12 cellular contexts compared by ENCODE assay signal in the genomic region with DNA sequence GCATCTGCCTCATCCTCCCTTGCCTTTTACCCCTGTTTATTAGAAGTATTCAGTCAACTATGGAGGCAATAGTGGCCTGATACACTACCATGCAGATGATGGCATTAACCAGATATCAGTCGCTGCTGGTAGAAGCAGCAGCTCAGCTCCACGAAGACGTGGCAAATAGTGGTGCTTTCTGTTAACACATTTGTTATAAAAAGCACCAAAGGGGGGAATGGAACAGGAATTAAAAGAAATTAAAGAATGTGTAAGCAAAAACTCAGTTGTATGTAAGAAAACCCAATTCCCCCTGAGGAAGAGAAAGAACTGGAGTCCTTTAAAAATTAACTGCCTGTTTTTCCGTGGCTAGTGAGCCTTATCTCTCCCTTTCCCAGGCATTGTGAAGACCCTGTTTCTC. TPM values are rescaled to one million over a fixed set of nuclear protein-coding genes. Genes with fewer than 3 reads are reported as not detected.
DNase-seq lines count a peak whose midpoint lies in the region; ATAC-seq and TF ChIP-seq lines count a peak whose summit lies in the region.
"Not testable (repeated sequence)": the region's sequence is repeated elsewhere in the genome, so short reads cannot be mapped to it uniquely, and the experiment has no call there.
"Had no signal": no experiment of that assay in that cellular context is flagged by ENCODE, and none has a peak within 500 bp of the region (broad histone marks: within the 10 kb centered on the region; RNA-seq: fewer than 3 reads in every experiment).

No MANE protein-coding gene starts in this region.

- not testable (repeated sequence) for H3F3A ChIP-seq in GM23338 (replicated peaks; ENCODE audit: low read depth)

- peaks cover 49% of the 10 kb centered on the region for H3K4me1 ChIP-seq in GM23338 (ENCODE audit: insufficient read depth)
- H3K4me1 ChIP-seq in rectal smooth muscle tissue (ENCODE audit: control insufficient read depth, insufficient read depth, low read length) = not testable (repeated sequence)

- H3K9me3 Mint-ChIP-seq in GM23338 = peaks cover 14% of the 10 kb centered on the region
- not testable (repeated sequence) for H3K9me3 Mint-ChIP-seq in WTC11; activated naive CD8-positive, alpha-beta T cell treated with anti-CD3 and anti-CD28 coated beads, Interleukin-2, amount 50 U/mL, for 24 hours; effector memory CD8-positive, alpha-beta T cell; natural killer cell

- not testable (repeated sequence) for H3K9me2 ChIP-seq in GM23338 (ENCODE audit: insufficient read depth)

- not testable (repeated sequence) for H3K4me3 ChIP-seq in GM23338; rectal smooth muscle tissue (ENCODE audit: low read length)

- not testable (repeated sequence) for H3K79me2 ChIP-seq in GM23338 (replicated peaks; ENCODE audit: insufficient read depth)

- CTCF ChIA-PET in WTC11 (lab: Charles Lee) = interaction anchor here (0.5 to 1.5 kb wide), 2 partner anchors 195 to 210 kb away, joined by 3 to 5 read pairs; no protein-coding TSS in a partner anchor

- not testable (repeated sequence) for ATAC-seq in GM23338; WTC11; activated naive CD8-positive, alpha-beta T cell treated with anti-CD3 and anti-CD28 coated beads, Interleukin-2, amount 50 U/mL, for 24 hours; effector memory CD8-positive, alpha-beta T cell (replicated peaks); natural killer cell

- not testable (repeated sequence) for H3K36me3 Mint-ChIP-seq in GM23338 (ENCODE audit: low read depth); WTC11
- peaks cover 53% of the 10 kb centered on the region for H3K36me3 Mint-ChIP-seq in activated naive CD8-positive, alpha-beta T cell treated with anti-CD3 and anti-CD28 coated beads, Interleukin-2, amount 50 U/mL, for 24 hours (ENCODE audit: low read depth)
- H3K36me3 Mint-ChIP-seq in effector memory CD8-positive, alpha-beta T cell (ENCODE audit: insufficient read depth) = peaks cover 51% of the 10 kb centered on the region
- peaks cover 46% of the 10 kb centered on the region for H3K36me3 Mint-ChIP-seq in natural killer cell

- H3K36me3 ChIP-seq in GM23338 (ENCODE audit: insufficient read depth); rectal smooth muscle tissue (ENCODE audit: control insufficient read depth, insufficient read depth, low read length): not testable (repeated sequence)

- not testable (repeated sequence) for H3K4me2 ChIP-seq in GM23338

- peak overlapping the region; percentile 21 for H3K9ac ChIP-seq in rectal smooth muscle tissue (ENCODE audit: low read length)

- not testable (repeated sequence) for H3K27ac ChIP-seq in GM23338 (ENCODE audit: low read depth); rectal smooth muscle tissue (ENCODE audit: low read depth, low read length)
- peak overlapping the region; percentile 79 for H3K27ac ChIP-seq in temporal lobe (ENCODE audit: low read depth, low read length)

- not testable (repeated sequence) for H3K4me3 Mint-ChIP-seq in GM23338; WTC11; effector memory CD8-positive, alpha-beta T cell
- H3K4me3 Mint-ChIP-seq in activated naive CD8-positive, alpha-beta T cell treated with anti-CD3 and anti-CD28 coated beads, Interleukin-2, amount 50 U/mL, for 24 hours = peak overlapping the region; percentile 67
- peak overlapping the region; percentile 71 for H3K4me3 Mint-ChIP-seq in natural killer cell

- not testable (repeated sequence) for DNase-seq in GM23338 (ENCODE audit: low spot score); WTC11 (ENCODE audit: low spot score); activated naive CD8-positive, alpha-beta T cell treated with anti-CD3 and anti-CD28 coated beads, Interleukin-2, amount 50 U/mL, for 24 hours; effector memory CD8-positive, alpha-beta T cell; natural killer cell

- not testable (repeated sequence) for H2AFZ ChIP-seq in GM23338

- not testable (repeated sequence) for H4K20me1 ChIP-seq in GM23338 (replicated peaks; ENCODE audit: insufficient read depth)

- H3K27ac Mint-ChIP-seq in GM23338 = 0 out of 2 replicates have a peak overlapping the region, but pooled peaks have one; percentile 22
- peak overlapping the region; percentile 64; the same call in 1 of the 2 replicates for H3K27ac Mint-ChIP-seq in WTC11
- H3K27ac Mint-ChIP-seq in activated naive CD8-positive, alpha-beta T cell treated with anti-CD3 and anti-CD28 coated beads, Interleukin-2, amount 50 U/mL, for 24 hours = peak overlapping the region; percentile 93
- peak overlapping the region; percentile 80 to 92 for H3K27ac Mint-ChIP-seq in effector memory CD8-positive, alpha-beta T cell
- peak overlapping the region in 1 of 2 donors; percentile 79 for H3K27ac Mint-ChIP-seq in natural killer cell

- H3K4me1 Mint-ChIP-seq in GM23338 = peaks cover 38% of the 10 kb centered on the region
- H3K4me1 Mint-ChIP-seq in WTC11 = peaks cover 45% of the 10 kb centered on the region
- peaks cover 33% of the 10 kb centered on the region for H3K4me1 Mint-ChIP-seq in activated naive CD8-positive, alpha-beta T cell treated with anti-CD3 and anti-CD28 coated beads, Interleukin-2, amount 50 U/mL, for 24 hours
- H3K4me1 Mint-ChIP-seq in effector memory CD8-positive, alpha-beta T cell (ENCODE audit: low read depth in 2 of 2) = peaks cover 40 to 45% of the 10 kb centered on the region in 2 donors
- peaks cover 33 to 50% of the 10 kb centered on the region in 2 donors for H3K4me1 Mint-ChIP-seq in natural killer cell

- not testable (repeated sequence) for TF ChIP-seq CTCF in GM23338 (conservative IDR thresholded peaks at IDR 0.05; ENCODE audit: low read depth in 2 of 2); WTC11 (IDR thresholded peaks at IDR 0.05); natural killer cell (IDR thresholded peaks at IDR 0.05)

- intact Hi-C loops in natural killer cell (cut with micrococcal nuclease) = loop anchor here (2.0 to 5.0 kb wide), 4 partner anchors 15 to 385 kb away; partner anchors contain the start of gene KLRD1

- POLR2A ChIA-PET in WTC11 (lab: Charles Lee) = not testable (repeated sequence)

- not testable (repeated sequence) for H3K27me3 Mint-ChIP-seq in GM23338 (ENCODE audit: insufficient read depth, low read depth, poor library complexity); WTC11 (ENCODE audit: low read depth); activated naive CD8-positive, alpha-beta T cell treated with anti-CD3 and anti-CD28 coated beads, Interleukin-2, amount 50 U/mL, for 24 hours; effector memory CD8-positive, alpha-beta T cell; natural killer cell (ENCODE audit: low read depth in 2 of 2)

- H3K27me3 ChIP-seq in GM23338 (ENCODE audit: insufficient read depth); rectal smooth muscle tissue (ENCODE audit: control insufficient read depth, insufficient read depth, low read length): not testable (repeated sequence)

RNA-seq across cellular contexts. Expression of gene KLRK1, which starts 22.1 kb away (rescaled TPM):
- not detected in 2 replicates for total RNA-seq in GM23338 (2014; rRNA removed; shearing (Covaris generic))
- not detected in 2 replicates for polyA plus RNA-seq in GM23338 (2016; fragmentation: Nextera tagmentation; extraction: Ambion mirVana)
- total RNA-seq in WTC11 (2021) (0.15 to 0.23 TPM in 2 of 3 replicates, not detected in the other), natural killer cell (100 to 1,000 TPM; 398 to 543 (median 515) TPM), temporal lobe (0.25 TPM)
- total RNA-seq: HepG2 had no signal
- polyA plus RNA-seq: HepG2 had no signal

RNA-seq across cellular contexts. Expression of gene KLRC4, which starts 41.8 kb away (rescaled TPM):
- not detected in 2 replicates for total RNA-seq in GM23338 (2014; rRNA removed; shearing (Covaris generic))
- polyA plus RNA-seq in GM23338 (2016; fragmentation: Nextera tagmentation; extraction: Ambion mirVana) = not detected in 2 replicates
- not detected in 3 replicates for total RNA-seq in WTC11 (2021)
- 10 to 100 TPM; 15.9 to 54.7 (median 51.4) TPM for total RNA-seq in natural killer cell
- 0.25 TPM for total RNA-seq in temporal lobe
- total RNA-seq: HepG2, HT-29, K562, LHCN-M2, Right ventricle myocardium inferior had no signal

RNA-seq across cellular contexts. Expression of gene KLRC3, which starts 52.7 kb away (rescaled TPM):
- not detected in 2 replicates for total RNA-seq in GM23338 (2014; rRNA removed; shearing (Covaris generic))
- polyA plus RNA-seq in GM23338 (2016; fragmentation: Nextera tagmentation; extraction: Ambion mirVana) = not detected in 2 replicates
- total RNA-seq in WTC11 (2021) (not detected in 3 replicates), natural killer cell (10 to 100 TPM; 10.7 to 69.1 (median 49.8) TPM), temporal lobe (1.2 TPM)
- total RNA-seq: HepG2, Right ventricle myocardium inferior had no signal
- polyA plus RNA-seq: HepG2 had no signal

Comparison
In these comparisons a context has a peak if more than half of its experiments do, and no peak if none do; other contexts are left out.
1. RNA of gene KLRK1, which starts 22.1 kb away (total RNA-seq): 398 to 543 TPM in natural killer cell; 0.25 TPM in temporal lobe (single experiment), 0.15 to 0.23 TPM in WTC11 and not detected in GM23338; every median in the first group is over 100 times any median in the second.
2. RNA of gene KLRC4, which starts 41.8 kb away (total RNA-seq): 15.9 to 54.7 TPM in natural killer cell; 0.25 TPM in temporal lobe (single experiment), not detected in GM23338 and not detected in WTC11; every median in the first group is over 10 times any median in the second.